In genomic region chr2:62038980-62039771, GRCh38 we compare ENCODE assay signal across 8 cellular contexts.
DNase-seq lines count a peak whose midpoint lies in the region; ATAC-seq, FAIRE-seq and TF ChIP-seq lines count a peak whose summit lies in the region.

No MANE protein-coding gene starts in this region.

- H3K79me2 ChIP-seq in H9 (ENCODE audit: insufficient read depth, low read length) = no peaks in the 10 kb centered on the region

- H3K36me3 ChIP-seq in CD4-positive, alpha-beta memory T cell (ENCODE audit: insufficient read depth, low read length) = no peaks in the 10 kb centered on the region
- no peaks in the 10 kb centered on the region for H3K36me3 ChIP-seq in kidney (ENCODE audit: control insufficient read depth in 1 of 2, insufficient read depth in 2 of 2, low read length in 2 of 2)

- no peak overlapping the region for H4K8ac ChIP-seq in H9 (replicated peaks; ENCODE audit: insufficient read length, low read depth, low read length)

- H3K36me3 Mint-ChIP-seq in CD4-positive, alpha-beta memory T cell = peaks cover 6 to 27% of the 10 kb centered on the region in 2 donors
- H3K36me3 Mint-ChIP-seq in H9 (ENCODE audit: insufficient read depth in 1 of 3, low read depth in 3 of 3) = peaks cover 0 to 11% (median 9%) of the 10 kb centered on the region in 3 experiments; a peak in 5 of 7 replicates

- no peak overlapping the region for H2BK5ac ChIP-seq in H9 (ENCODE audit: insufficient read length, low read length)

- H2BK20ac ChIP-seq in H9 (ENCODE audit: low read depth, low read length, poor library complexity, severe bottlenecking) = no peak overlapping the region

- H3K18ac ChIP-seq in H9 (ENCODE audit: insufficient read length, low read depth, low read length) = no peak overlapping the region

- H3K27ac Mint-ChIP-seq in CD4-positive, alpha-beta memory T cell = peak overlapping the region in 4 of 7 donors; percentile 12 to 59 (median 26)
- H3K27ac Mint-ChIP-seq in H9 = peak overlapping the region in 1 of 3 experiments; percentile 6; a peak in 1 of 7 replicates

- H2BK120ac ChIP-seq in H9 (ENCODE audit: low read depth, low read length, poor library complexity, severe bottlenecking) = no peak overlapping the region

- no peak overlapping the region for H2AFZ ChIP-seq in H9 (ENCODE audit: low read length)

- H3K4me3 Mint-ChIP-seq in CD4-positive, alpha-beta memory T cell = peak overlapping the region in 1 of 8 donors; percentile 22
- H3K4me3 Mint-ChIP-seq in H9 = no peak overlapping the region

- no peak overlapping the region for H3K4ac ChIP-seq in H9 (ENCODE audit: low read depth, low read length)

- peaks cover 11 to 22% (median 15%) of the 10 kb centered on the region in 4 donors for H3K4me1 Mint-ChIP-seq in CD4-positive, alpha-beta memory T cell
- H3K4me1 Mint-ChIP-seq in H9 = peaks cover 9 to 11% of the 10 kb centered on the region in 2 experiments

- H3K79me1 ChIP-seq in H9 (ENCODE audit: insufficient read depth, low read depth, low read length, poor library complexity, severe bottlenecking) = no peaks in the 10 kb centered on the region

- WGBS in H9 (ENCODE audit: extremely low coverage, insufficient read length, low lambda C conversion rate) = no CpG with 5 or more reads among the region's 3 CpGs

- no peak overlapping the region for H3T11ph ChIP-seq in H9 (ENCODE audit: low read length)

- no peak for FAIRE-seq in kidney (lab: Jason Lieb, UNC)

- no peak overlapping the region for H3K27ac ChIP-seq in CD4-positive, alpha-beta memory T cell (ENCODE audit: low read depth, low read length)
- H3K27ac ChIP-seq in coronary artery = no peak overlapping the region
- no peak overlapping the region for H3K27ac ChIP-seq in kidney (ENCODE audit: low read depth in 2 of 2, low read length in 2 of 2)
- H3K27ac ChIP-seq in H9 (ENCODE audit: insufficient read length, low read depth, low read length) = no peak overlapping the region

- intact Hi-C loops in CD4-positive, alpha-beta memory T cell (cut with micrococcal nuclease) = no loop called here
- intact Hi-C loops in kidney (cut with DNase I) = no loop called here

- CTCF ChIA-PET in CD4-positive, alpha-beta memory T cell (lab: Charles Lee; ENCODE audit: partially characterized antibody) = no interaction called here

- H3K4me2 ChIP-seq in H9 (ENCODE audit: insufficient read depth, insufficient read length, low read length) = no peak overlapping the region

- H3K4me3 ChIP-seq in CD4-positive, alpha-beta memory T cell (ENCODE audit: low read length in 2 of 2) = no peak overlapping the region
- H3K4me3 ChIP-seq in coronary artery (no peak overlapping the region), kidney (ENCODE audit: low read length in 2 of 2) (no peak overlapping the region)

- H3K9me3 ChIP-seq in CD4-positive, alpha-beta memory T cell (ENCODE audit: control insufficient read depth in 1 of 2, low read length in 2 of 2) = no peaks in the 10 kb centered on the region
- H3K9me3 ChIP-seq in kidney (ENCODE audit: control insufficient read depth in 1 of 2, low read length in 2 of 2) (no peaks in the 10 kb centered on the region), H9 (ENCODE audit: control insufficient read depth, low read depth, low read length) (no peaks in the 10 kb centered on the region)

- TF ChIP-seq CTCF in coronary artery (IDR thresholded peaks at IDR 0.05) (no peak), kidney (IDR thresholded peaks at IDR 0.05; ENCODE audit: borderline replicate concordance, extremely low read depth, insufficient read depth) (no peak), H9 (conservative IDR thresholded peaks at IDR 0.05) (no peak)

- POLR2A ChIA-PET in CD4-positive, alpha-beta memory T cell (lab: Charles Lee; ENCODE audit: partially characterized antibody) = no interaction called here

- H3K56ac ChIP-seq in H9 (ENCODE audit: insufficient read length, low read depth, low read length) = no peak overlapping the region

- H2BK15ac ChIP-seq in H9 (ENCODE audit: low read depth, low read length) = no peak overlapping the region

- peak in 1 of 5 donors; percentile 2 for DNase-seq in CD4-positive, alpha-beta memory T cell
- peak; percentile 98 for DNase-seq in SIG-M5 treated with dmso at 0.1 percent for 504 hours (lab: John Stamatoyannopoulos, UW; ENCODE audit: unreplicated experiment)
- peak; percentile 62 for DNase-seq in germinal center (ENCODE audit: low spot score)
- no peak for DNase-seq in coronary artery (ENCODE audit: low spot score)
- DNase-seq in kidney = no peak
- no peak for DNase-seq in H9

- no peak overlapping the region for H4K5ac ChIP-seq in H9 (ENCODE audit: insufficient read length, low read depth, low read length)

- no peaks in the 10 kb centered on the region for H3K27me3 Mint-ChIP-seq in CD4-positive, alpha-beta memory T cell
- H3K27me3 Mint-ChIP-seq in H9 (ENCODE audit: low read depth) = no peaks in the 10 kb centered on the region

- H3K4me1 ChIP-seq in CD4-positive, alpha-beta memory T cell (ENCODE audit: insufficient read depth, low read length) = peaks cover 16% of the 10 kb centered on the region
- no peaks in the 10 kb centered on the region for H3K4me1 ChIP-seq in kidney (ENCODE audit: control insufficient read depth in 1 of 2, insufficient read depth in 1 of 2, low read depth in 1 of 2, low read length in 2 of 2)
- no peaks in the 10 kb centered on the region for H3K4me1 ChIP-seq in H9 (ENCODE audit: insufficient read depth, low read length)

- H3K9ac ChIP-seq in kidney (ENCODE audit: low read length in 2 of 2) = no peak overlapping the region
- H3K9ac ChIP-seq in H9 (ENCODE audit: extremely low read depth, insufficient read length, low read length) = no peak overlapping the region

- peak; percentile 99 for ATAC-seq in GM19043 (IDR thresholded peaks at IDR 0.05; ENCODE audit: low read depth, unreplicated experiment)
- ATAC-seq in HG03103 (IDR thresholded peaks at IDR 0.05; ENCODE audit: low read depth, unreplicated experiment) = peak; percentile 97

- no peak overlapping the region for H3K23ac ChIP-seq in H9 (ENCODE audit: insufficient read length, low read depth, low read length)

- peaks cover 0 to 10% (median under 1%) of the 10 kb centered on the region in 8 donors for H3K9me3 Mint-ChIP-seq in CD4-positive, alpha-beta memory T cell
- peaks cover 0 to 6% of the 10 kb centered on the region in 2 experiments; a peak in 1 of 5 replicates for H3K9me3 Mint-ChIP-seq in H9

- no peak overlapping the region for H4K91ac ChIP-seq in H9 (ENCODE audit: insufficient read length, low read depth, low read length)

- H3K23me2 ChIP-seq in H9 (ENCODE audit: insufficient read length, low read depth, low read length, poor library complexity, severe bottlenecking) = no peaks in the 10 kb centered on the region

- H4K20me1 ChIP-seq in H9 (ENCODE audit: control insufficient read depth, insufficient read depth, insufficient read length) = no peaks in the 10 kb centered on the region

- H2BK12ac ChIP-seq in H9 (ENCODE audit: insufficient read length, low read depth, low read length) = no peak overlapping the region

- no peak overlapping the region for H3K14ac ChIP-seq in H9 (ENCODE audit: insufficient read depth, low read length)

- no peaks in the 10 kb centered on the region for H3K27me3 ChIP-seq in CD4-positive, alpha-beta memory T cell (ENCODE audit: insufficient read depth, low read length)
- H3K27me3 ChIP-seq in H9 (ENCODE audit: insufficient read depth, low read length) = no peaks in the 10 kb centered on the region

- no peak overlapping the region for H2AK5ac ChIP-seq in H9 (ENCODE audit: insufficient read length, low read length)

Comparison
In these comparisons a context has a peak if more than half of its experiments do, and no peak if none do; other contexts are left out.
1. DNase-seq: peak in SIG-M5 treated with dmso at 0.1 percent for 504 hours (single experiment) and germinal center (single experiment); none in coronary artery (single experiment), kidney (single experiment) and H9 (single experiment).